Comparison of ENCODE assay signal across 25 cellular contexts in genomic region chr1:89050649-89051033, GRCh38.
"Had no signal": no experiment of that assay in that cellular context is flagged by ENCODE, and none has a peak within 500 bp of the region (broad histone marks: within the 10 kb centered on the region; RNA-seq: fewer than 3 reads in every experiment).

No MANE protein-coding gene starts in this region.

- H3K9me3 Mint-ChIP-seq: activated CD4-positive, alpha-beta memory T cell treated with anti-CD3 and anti-CD28 coated beads, Interleukin-2, amount 10 ng/mL, durations not matched to agents 7 days and 5 days; activated naive CD4-positive, alpha-beta T cell treated with anti-CD3 and anti-CD28 coated beads, Interleukin-2, amount 50 U/mL, for 72 hours; activated T-cell treated with anti-CD3 and anti-CD28 coated beads, Interleukin-2, amount 50 U/mL, for 72 hours; immature natural killer cell; nephron; stimulated activated naive B cell treated with anti-CD40 and anti-IgM and Interleukin-4, amounts not matched to agents 10 μg/mL and 1 μg/mL and 100 μg/mL, for 72 hours had no signal

- H3K4me1 ChIP-seq: breast epithelium, gastroesophageal sphincter, psoas muscle, sigmoid colon had no signal

- DNase-seq: activated CD4-positive, alpha-beta memory T cell treated with anti-CD3 and anti-CD28 coated beads, Interleukin-2, amount 10 ng/mL, durations not matched to agents 7 days and 5 days; activated CD4-positive, alpha-beta T cell treated with anti-CD3 and anti-CD28 coated beads for 48 hours; activated naive CD4-positive, alpha-beta T cell; activated T-cell treated with anti-CD3 and anti-CD28 coated beads for 4 hours; activated T-cell treated with anti-CD3 and anti-CD28 coated beads, Interleukin-2, amount 50 U/mL, for 72 hours; effector memory CD4-positive, alpha-beta T cell; erythroblast; head of caudate nucleus; hypothalamus; immature natural killer cell; mesenchymal stem cell; ovary; psoas muscle; sigmoid colon; stimulated activated CD4-positive, alpha-beta T cell treated with anti-CD3 and anti-CD28 coated beads, Interleukin-1b, Interleukin-23, amount 100 ng/mL, for 48 hours; stimulated activated CD4-positive, alpha-beta T cell treated with anti-CD3 and anti-CD28 coated beads, Interleukin-4, amount 100 ng/mL, for 4 hours; stimulated activated CD8-positive, alpha-beta memory T cell treated with anti-CD3 and anti-CD28 coated beads, Interleukin-4, amount 100 ng/mL, for 48 hours; stimulated activated naive B cell treated with anti-CD40 and anti-IgM and Interleukin-4, amounts not matched to agents 10 μg/mL and 1 μg/mL and 100 μg/mL, for 72 hours had no signal

- ATAC-seq: activated naive CD4-positive, alpha-beta T cell treated with anti-CD3 and anti-CD28 coated beads, Interleukin-2, amount 50 U/mL, for 72 hours; activated T-cell treated with anti-CD3 and anti-CD28 coated beads, Interleukin-2, amount 50 U/mL, for 72 hours; psoas muscle had no signal

- H3K27me3 Mint-ChIP-seq: activated CD4-positive, alpha-beta memory T cell treated with anti-CD3 and anti-CD28 coated beads, Interleukin-2, amount 10 ng/mL, durations not matched to agents 7 days and 5 days; stimulated activated naive B cell treated with anti-CD40 and anti-IgM and Interleukin-4, amounts not matched to agents 10 μg/mL and 1 μg/mL and 100 μg/mL, for 72 hours had no signal

- H3K27ac ChIP-seq: breast epithelium, dorsolateral prefrontal cortex, gastroesophageal sphincter, ovary, psoas muscle, sigmoid colon, SK-N-MC had no signal

- H3K4me3 Mint-ChIP-seq: activated CD4-positive, alpha-beta memory T cell treated with anti-CD3 and anti-CD28 coated beads, Interleukin-2, amount 10 ng/mL, durations not matched to agents 7 days and 5 days; activated T-cell treated with anti-CD3 and anti-CD28 coated beads, Interleukin-2, amount 50 U/mL, for 72 hours; immature natural killer cell; nephron; stimulated activated naive B cell treated with anti-CD40 and anti-IgM and Interleukin-4, amounts not matched to agents 10 μg/mL and 1 μg/mL and 100 μg/mL, for 72 hours had no signal

- H3K9me3 ChIP-seq: breast epithelium, gastroesophageal sphincter, ovary, psoas muscle, sigmoid colon had no signal

- H3K4me3 ChIP-seq: breast epithelium, dorsolateral prefrontal cortex, gastroesophageal sphincter, ovary, psoas muscle, sigmoid colon, SK-N-MC, smooth muscle cell had no signal

- H3K4me1 Mint-ChIP-seq: immature natural killer cell; nephron; stimulated activated naive B cell treated with anti-CD40 and anti-IgM and Interleukin-4, amounts not matched to agents 10 μg/mL and 1 μg/mL and 100 μg/mL, for 72 hours had no signal

- H3K27ac Mint-ChIP-seq: activated CD4-positive, alpha-beta memory T cell treated with anti-CD3 and anti-CD28 coated beads, Interleukin-2, amount 10 ng/mL, durations not matched to agents 7 days and 5 days; activated naive CD4-positive, alpha-beta T cell treated with anti-CD3 and anti-CD28 coated beads, Interleukin-2, amount 50 U/mL, for 72 hours; activated T-cell treated with anti-CD3 and anti-CD28 coated beads, Interleukin-2, amount 50 U/mL, for 72 hours; nephron had no signal

- H3K36me3 ChIP-seq: breast epithelium, ovary had no signal

- H3K27me3 ChIP-seq: breast epithelium, dorsolateral prefrontal cortex, gastroesophageal sphincter, ovary, sigmoid colon had no signal
